ENCODE assay signal across 8 cellular contexts in genomic region chr12:6336079-6336858, GRCh38. TPM values are rescaled to one million over a fixed set of nuclear protein-coding genes. Genes with fewer than 3 reads are reported as not detected.
DNase-seq lines count a peak whose midpoint lies in the region; ATAC-seq, FAIRE-seq and TF ChIP-seq lines count a peak whose summit lies in the region.

No MANE protein-coding gene starts in this region.

- WGBS in SK-N-SH (ENCODE audit: low lambda C conversion rate) = 1% methylated on average over 11 of the region's 11 CpGs
- WGBS in K562 (ENCODE audit: insufficient coverage, low coverage, missing lambda C conversion rate) = 0% methylated on average over 3 of the region's 11 CpGs
- WGBS in prostate gland = under 1% methylated on average over 11 of the region's 11 CpGs

- H3K4me2 ChIP-seq in Karpas-422 (ENCODE audit: low read depth, low read length, poor library complexity, severe bottlenecking) (peak overlapping the region; percentile 18), SK-N-SH (peak overlapping the region; percentile 88), K562 (ENCODE audit: insufficient read depth, low read length) (peak overlapping the region; percentile 82)

- H3K4me3 ChIP-seq in Karpas-422 (ENCODE audit: low read length) (no peak overlapping the region), SK-N-SH (ENCODE audit: low read depth in 2 of 2, low read length in 1 of 2) (peak overlapping the region; percentile 31 to 57), K562 (peak overlapping the region; percentile 39), prostate gland (peak overlapping the region; percentile 22 to 30)

- no peak for TF ChIP-seq RAD21 in SK-N-SH (IDR thresholded peaks at IDR 0.05; ENCODE audit: low read length)
- no peak for TF ChIP-seq RAD21 in K562 (CRISPR knock-in tag; conservative IDR thresholded peaks at IDR 0.05 in 1 of 2, IDR thresholded peaks at IDR 0.05 in 1 of 2)

- H3K27ac ChIP-seq in Karpas-422 (ENCODE audit: low read length) = no peak overlapping the region
- H3K27ac ChIP-seq in SK-N-SH (ENCODE audit: low read depth in 2 of 2, low read length in 1 of 2) = peak overlapping the region; percentile 96 to 100
- H3K27ac ChIP-seq in K562 (ENCODE audit: extremely low read depth, low read depth, low read length) = peak overlapping the region; percentile 98
- peak overlapping the region; percentile 94 to 97 for H3K27ac ChIP-seq in prostate gland

- H3K27me3 ChIP-seq in Karpas-422 (ENCODE audit: low read length) (no peaks in the 10 kb centered on the region), SK-N-SH (ENCODE audit: insufficient read depth) (no peaks in the 10 kb centered on the region), K562 (ENCODE audit: control insufficient read depth in 2 of 2, insufficient read depth in 2 of 2, low read length in 2 of 2) (no peaks in the 10 kb centered on the region), prostate gland (replicated peaks; ENCODE audit: insufficient read depth) (no peaks in the 10 kb centered on the region)

- H3K79me2 ChIP-seq in Karpas-422 (ENCODE audit: low read length) (no peaks in the 10 kb centered on the region), SK-N-SH (ENCODE audit: insufficient read depth) (peaks cover 78% of the 10 kb centered on the region), K562 (ENCODE audit: control insufficient read depth, insufficient read depth, low read length) (peaks cover 64% of the 10 kb centered on the region)

- POLR2A ChIA-PET in GM10248 (lab: Yijun Ruan, JAX) (interaction anchor here (0.5 to 2.1 kb wide), 4 partner anchors 135 to 531 kb away, joined by 3 to 9 read pairs (median 6); partner anchors contain the start of genes GAPDH, TPI1 and VAMP1), SK-N-SH (lab: Yijun Ruan, JAX) (interaction anchor here (1.0 to 1.4 kb wide), 2 partner anchors 134 to 198 kb away, joined by 4 to 7 read pairs; partner anchors contain the start of genes GAPDH and VAMP1), K562 (lab: Yijun Ruan, JAX) (interaction anchor here (0.6 to 4.7 kb wide), 15 partner anchors 9 to 1717 kb away, joined by 3 to 38 read pairs (median 4); partner anchors contain the start of genes LTBR and VAMP1)

- ATAC-seq in K562 (peak; percentile 87), HG02973 (IDR thresholded peaks at IDR 0.05; ENCODE audit: unreplicated experiment) (no peak)

- FAIRE-seq in K562 (lab: Jason Lieb, UNC) = peak; percentile 98

- H3K9me3 ChIP-seq in Karpas-422 (ENCODE audit: low read length) (no peaks in the 10 kb centered on the region), SK-N-SH (no peaks in the 10 kb centered on the region), K562 (replicated peaks; ENCODE audit: control insufficient read depth, insufficient read depth, low read depth, low read length) (no peaks in the 10 kb centered on the region), prostate gland (no peaks in the 10 kb centered on the region)

- CTCF ChIA-PET in GM10248 (lab: Yijun Ruan, JAX) (interaction anchor here (0.9 to 3.7 kb wide), 15 partner anchors 9 to 276 kb away, joined by 3 to 24 read pairs (median 5); partner anchors contain the start of gene MRPL51), SK-N-SH (lab: Yijun Ruan, JAX) (interaction anchor here (0.6 to 2.5 kb wide), 6 partner anchors 49 to 348 kb away, joined by 3 to 10 read pairs (median 4); no protein-coding TSS in a partner anchor), K562 (lab: Yijun Ruan, JAX; ENCODE audit: low intra/inter-chr PET ratio) (interaction anchor here (0.6 to 2.1 kb wide), 2 partner anchors 129 to 378 kb away, joined by 3 to 9 read pairs; no protein-coding TSS in a partner anchor)

- H3K9ac ChIP-seq in Karpas-422 (ENCODE audit: low read length) (0 out of 2 replicates have a peak overlapping the region, but pooled peaks have one; percentile 19), SK-N-SH (peak overlapping the region; percentile 83), K562 (ENCODE audit: insufficient read depth in 1 of 2, low read depth in 2 of 2, low read length in 2 of 2) (peak overlapping the region; percentile 89 to 93)

- TF ChIP-seq POLR2A in K562 (conservative IDR thresholded peaks at IDR 0.05) = peak; percentile 81
- peak; percentile 69 for TF ChIP-seq POLR2A in prostate gland (IDR thresholded peaks at IDR 0.05)

- intact Hi-C loops in K562 (cut with micrococcal nuclease) (loop anchor here (5.0 kb wide), 1 partner anchor 136 kb away; the partner anchor contains the start of gene VAMP1), prostate gland (cut with DNase I) (loop anchor here (2.0 kb wide), 1 partner anchor 49 kb away; the partner anchor contains the start of gene LTBR)

- no peaks in the 10 kb centered on the region for H3K9me2 ChIP-seq in Karpas-422 (replicated peaks; ENCODE audit: insufficient read depth, low read length)
- H3K9me2 ChIP-seq in SK-N-SH = no peaks in the 10 kb centered on the region

- no peaks in the 10 kb centered on the region for H3K9me1 ChIP-seq in K562 (ENCODE audit: control insufficient read depth, insufficient read depth, low read length)

- H3K36me3 ChIP-seq in Karpas-422 (ENCODE audit: insufficient read depth, low read length) (no peaks in the 10 kb centered on the region), SK-N-SH (replicated peaks in 1 of 2; ENCODE audit: control insufficient read depth in 1 of 2, insufficient read depth in 2 of 2, low read length in 1 of 2) (peaks cover 20 to 23% of the 10 kb centered on the region in 2 experiments), K562 (ENCODE audit: control insufficient read depth, insufficient read depth, low read length) (peaks cover 47% of the 10 kb centered on the region; the same call in 2 of the 3 replicates), prostate gland (peaks cover 16 to 18% of the 10 kb centered on the region in 2 donors)

- H3K4me1 ChIP-seq in Karpas-422 (ENCODE audit: low read length) = peaks cover 19% of the 10 kb centered on the region
- peaks cover 52 to 71% of the 10 kb centered on the region in 2 experiments for H3K4me1 ChIP-seq in SK-N-SH (ENCODE audit: control insufficient read depth in 1 of 2, insufficient read depth in 2 of 2, low read depth in 1 of 2, low read length in 1 of 2)
- peaks cover 33 to 51% of the 10 kb centered on the region in 2 experiments for H3K4me1 ChIP-seq in K562 (replicated peaks in 1 of 2; ENCODE audit: control insufficient read depth in 2 of 2, insufficient read depth in 2 of 2, low read length in 2 of 2)
- peaks cover 40% of the 10 kb centered on the region for H3K4me1 ChIP-seq in prostate gland (replicated peaks)

- peak; percentile 63 for DNase-seq in GM10248 (ENCODE audit: extremely low spot score)
- DNase-seq in Karpas-422 = no peak
- DNase-seq in SK-N-SH = peak; percentile 74
- peak; percentile 78 to 95 (median 86) for DNase-seq in K562 (ENCODE audit: extremely low read depth in 1 of 4, low spot score in 3 of 4)
- peak; percentile 98 for DNase-seq in hepatic stellate cell (ENCODE audit: low spot score)
- peak; percentile 89 for DNase-seq in prostate gland (ENCODE audit: low spot score)
- DNase-seq in middle frontal gyrus (ENCODE audit: extremely low spot score, low spot score) = no peak

- TF ChIP-seq CTCF in GM10248 (IDR thresholded peaks at IDR 0.05; ENCODE audit: control extremely low read depth, extremely low read depth, low read depth, missing control alignments) (no peak), SK-N-SH (IDR thresholded peaks at IDR 0.05) (no peak), K562 (IDR thresholded peaks at IDR 0.05 in 2 of 3, conservative IDR thresholded peaks at IDR 0.05 in 1 of 3; ENCODE audit: insufficient read depth in 2 of 3, low read depth in 1 of 3, low read length in 3 of 3) (no peak), prostate gland (IDR thresholded peaks at IDR 0.05) (no peak)

- BruUV-seq in K562 (replicated peaks; lab: Mats Ljungman, UMichigan) = no TSS peak

- peaks cover 59% of the 10 kb centered on the region for H3F3A ChIP-seq in SK-N-SH (replicated peaks; ENCODE audit: insufficient read depth)

- in situ Hi-C loops in K562 (cut with MboI) = loop anchor here (5.0 kb wide), 1 partner anchor 36 kb away; no protein-coding TSS in a partner anchor

- TF ChIP-seq EP300 in SK-N-SH (IDR thresholded peaks at IDR 0.05; ENCODE audit: borderline replicate concordance in 1 of 2, low read depth in 1 of 2, low read length in 1 of 2) (peak; percentile 54 to 76; a peak in 2 of 4 replicates), K562 (IDR thresholded peaks at IDR 0.05; ENCODE audit: low read length) (peak; percentile 52)

- H2AFZ ChIP-seq in Karpas-422 (ENCODE audit: low read length) (0 out of 2 replicates have a peak overlapping the region, but pooled peaks have one; percentile 2), SK-N-SH (ENCODE audit: low read depth) (no peak overlapping the region), K562 (ENCODE audit: low read depth, low read length) (peak overlapping the region; percentile 79)

- H4K20me1 ChIP-seq in Karpas-422 (ENCODE audit: insufficient read depth, low read depth, low read length) = peaks cover 16% of the 10 kb centered on the region
- H4K20me1 ChIP-seq in SK-N-SH (ENCODE audit: insufficient read depth) = peaks cover 12% of the 10 kb centered on the region; the same call in 1 of the 2 replicates
- no peaks in the 10 kb centered on the region for H4K20me1 ChIP-seq in K562 (replicated peaks; ENCODE audit: control insufficient read depth, insufficient read depth, low read length)

RNA-seq across cellular contexts. Expression of gene TNFRSF1A, which starts 5.6 kb away (rescaled TPM):
- total RNA-seq in Karpas-422 (2014; rRNA removed; shearing (Covaris generic); ENCODE audit: low replicate concordance) = 0.72 TPM in 1 of 2 replicates, not detected in the other
- polyA plus RNA-seq in SK-N-SH (2012; rRNA removed) = 68.3 and 92.9 TPM in 2 replicates
- polyA plus RNA-seq in SK-N-SH (2012; cell fraction: cytosol; rRNA removed) = 86.7 and 93.2 TPM in 2 replicates
- polyA plus RNA-seq in SK-N-SH (2012; cell fraction: nucleus; rRNA removed) = 72.6 and 75.2 TPM in 2 replicates
- 73.3 and 150 TPM in 2 replicates for total RNA-seq in K562 (2011; cell fraction: chromatin; rRNA removed; ENCODE audit: low replicate concordance)
- 101 and 137 TPM in 2 replicates for total RNA-seq in K562 (2011; cell fraction: nucleolus; rRNA removed)
- total RNA-seq in K562 (2011; cell fraction: nucleoplasm; rRNA removed) = 118 and 145 TPM in 2 replicates
- total RNA-seq in K562 (2014; rRNA removed) = 34.6 and 43.5 TPM in 2 replicates
- 18.3 and 22.0 TPM in 2 replicates for total RNA-seq in K562 (2014; rRNA removed; fragmentation: Illumina TruSeq; extraction: Trizol)
- 31.1 and 33.0 TPM in 2 replicates for total RNA-seq in K562 (2015; rRNA removed; fragmentation: Illumina TruSeq; extraction: Trizol)
- total RNA-seq in K562 (2021) = 29.8 and 37.7 TPM in 2 replicates
- 27.2 and 30.0 TPM in 2 replicates for polyA plus RNA-seq in K562 (2011; rRNA removed)
- polyA plus RNA-seq in K562 (2011; cell fraction: cytosol; rRNA removed) = 26.1 and 32.9 TPM in 2 replicates
- 38.9 and 53.1 TPM in 2 replicates for polyA plus RNA-seq in K562 (2011; cell fraction: nucleus; rRNA removed)
- 28.5 and 42.0 TPM in 2 replicates for polyA plus RNA-seq in K562 (2012)
- polyA plus RNA-seq in K562 (2014; fragmentation: Illumina TruSeq; extraction: Trizol) = 38.2 and 57.7 TPM in 2 replicates
- under 1 TPM; 0.76 to 0.89 TPM for polyA plus RNA-seq in K562 (2014; fragmentation: Nextera tagmentation; extraction: Ambion mirVana)
- 22.0 and 22.5 TPM in 2 replicates for polyA plus RNA-seq in K562 (2014; rRNA removed)
- polyA minus RNA-seq in K562 (2011; rRNA and poly(A)+ RNA removed) = 31.2 and 34.3 TPM in 2 replicates
- polyA minus RNA-seq in K562 (2011; cell fraction: cytosol; rRNA and poly(A)+ RNA removed) = 42.9 and 43.0 TPM in 2 replicates
- 33.1 and 33.2 TPM in 2 replicates for polyA minus RNA-seq in K562 (2011; cell fraction: nucleus; rRNA and poly(A)+ RNA removed)
- total RNA-seq in prostate gland = 100 to 1,000 TPM in 1 of 2 donors, 10 to 100 TPM in 1; 91.1 to 168 TPM

RNA-seq across cellular contexts. Expression of gene PLEKHG6, which starts 25.8 kb away (rescaled TPM):
- total RNA-seq in Karpas-422 (2014; rRNA removed; shearing (Covaris generic); ENCODE audit: low replicate concordance) = not detected in 2 replicates
- 0.15 and 0.20 TPM in 2 replicates for polyA plus RNA-seq in SK-N-SH (2012; rRNA removed)
- polyA plus RNA-seq in SK-N-SH (2012; cell fraction: cytosol; rRNA removed) = 0.10 and 0.13 TPM in 2 replicates
- 0.27 and 0.68 TPM in 2 replicates for polyA plus RNA-seq in SK-N-SH (2012; cell fraction: nucleus; rRNA removed)
- 1.9 TPM in 1 of 2 replicates, not detected in the other for total RNA-seq in K562 (2011; cell fraction: chromatin; rRNA removed; ENCODE audit: low replicate concordance)
- total RNA-seq in K562 (2011; cell fraction: nucleolus; rRNA removed) = 0.50 and 0.92 TPM in 2 replicates
- 0.15 and 0.29 TPM in 2 replicates for total RNA-seq in K562 (2011; cell fraction: nucleoplasm; rRNA removed)
- 0.33 and 0.41 TPM in 2 replicates for total RNA-seq in K562 (2014; rRNA removed)
- total RNA-seq in K562 (2014; rRNA removed; fragmentation: Illumina TruSeq; extraction: Trizol) = 0.19 and 0.29 TPM in 2 replicates
- not detected in 2 replicates for total RNA-seq in K562 (2015; rRNA removed; fragmentation: Illumina TruSeq; extraction: Trizol)
- total RNA-seq in K562 (2021) = 0.86 and 1.2 TPM in 2 replicates
- 0.28 and 0.38 TPM in 2 replicates for polyA plus RNA-seq in K562 (2011; rRNA removed)
- 1.0 and 5.3 TPM in 2 replicates for polyA plus RNA-seq in K562 (2011; cell fraction: cytosol; rRNA removed)
- polyA plus RNA-seq in K562 (2011; cell fraction: nucleus; rRNA removed) = 0.24 and 0.26 TPM in 2 replicates
- 0.35 and 0.84 TPM in 2 replicates for polyA plus RNA-seq in K562 (2012)
- polyA plus RNA-seq in K562 (2014; fragmentation: Illumina TruSeq; extraction: Trizol) = 0.18 and 0.42 TPM in 2 replicates
- not detected for polyA plus RNA-seq in K562 (2014; fragmentation: Nextera tagmentation; extraction: Ambion mirVana)
- 0.22 and 0.54 TPM in 2 replicates for polyA plus RNA-seq in K562 (2014; rRNA removed)
- polyA minus RNA-seq in K562 (2011; rRNA and poly(A)+ RNA removed) = 0.09 and 0.18 TPM in 2 replicates
- not detected in 2 replicates for polyA minus RNA-seq in K562 (2011; cell fraction: cytosol; rRNA and poly(A)+ RNA removed)
- 0.33 and 0.81 TPM in 2 replicates for polyA minus RNA-seq in K562 (2011; cell fraction: nucleus; rRNA and poly(A)+ RNA removed)
- total RNA-seq in prostate gland = 1 to 10 TPM; 4.6 to 6.2 TPM

RNA-seq across cellular contexts. Expression of gene SCNN1A, which starts 39.1 kb away (rescaled TPM):
- not detected in 2 replicates for total RNA-seq in Karpas-422 (2014; rRNA removed; shearing (Covaris generic); ENCODE audit: low replicate concordance)
- polyA plus RNA-seq in SK-N-SH (2012; rRNA removed) (0.71 and 1.6 TPM in 2 replicates), K562 (2011; rRNA removed) (0.12 and 0.31 TPM in 2 replicates), K562 (2014; fragmentation: Illumina TruSeq; extraction: Trizol) (0.33 TPM in 1 of 2 replicates, not detected in the other), K562 (2014; fragmentation: Nextera tagmentation; extraction: Ambion mirVana) (under 1 TPM in 1 of 2 experiments, not detected in 1; 0.15 TPM), K562 (2014; rRNA removed) (not detected in 2 replicates)
- polyA plus RNA-seq in SK-N-SH (2012; cell fraction: cytosol; rRNA removed) = 0.97 and 0.98 TPM in 2 replicates
- 1.2 and 1.6 TPM in 2 replicates for polyA plus RNA-seq in SK-N-SH (2012; cell fraction: nucleus; rRNA removed)
- total RNA-seq in K562 (2011; cell fraction: chromatin; rRNA removed; ENCODE audit: low replicate concordance) = 0.23 and 0.32 TPM in 2 replicates
- not detected in 2 replicates for total RNA-seq in K562 (2011; cell fraction: nucleolus; rRNA removed)
- total RNA-seq in K562 (2011; cell fraction: nucleoplasm; rRNA removed) = not detected in 2 replicates
- total RNA-seq in K562 (2014; rRNA removed) (not detected in 2 replicates), K562 (2014; rRNA removed; fragmentation: Illumina TruSeq; extraction: Trizol) (not detected in 2 replicates), K562 (2015; rRNA removed; fragmentation: Illumina TruSeq; extraction: Trizol) (not detected in 2 replicates), K562 (2021) (0.34 and 0.49 TPM in 2 replicates), prostate gland (100 to 1,000 TPM; 128 to 211 TPM)
- polyA plus RNA-seq in K562 (2011; cell fraction: cytosol; rRNA removed) = 0.06 and 0.16 TPM in 2 replicates
- polyA plus RNA-seq in K562 (2011; cell fraction: nucleus; rRNA removed) = 0.18 and 0.58 TPM in 2 replicates
- polyA plus RNA-seq in K562 (2012) = 0.14 TPM in 1 of 2 replicates, not detected in the other
- 0.60 TPM in 1 of 2 replicates, not detected in the other for polyA minus RNA-seq in K562 (2011; rRNA and poly(A)+ RNA removed)
- polyA minus RNA-seq in K562 (2011; cell fraction: cytosol; rRNA and poly(A)+ RNA removed) = not detected in 2 replicates
- not detected in 2 replicates for polyA minus RNA-seq in K562 (2011; cell fraction: nucleus; rRNA and poly(A)+ RNA removed)

RNA-seq across cellular contexts. Expression of gene LTBR, which starts 47.7 kb away (rescaled TPM):
- total RNA-seq in Karpas-422 (2014; rRNA removed; shearing (Covaris generic); ENCODE audit: low replicate concordance) = not detected in 2 replicates
- polyA plus RNA-seq in SK-N-SH (2012; rRNA removed) (0.10 and 0.12 TPM in 2 replicates), K562 (2011; rRNA removed) (15.4 and 28.2 TPM in 2 replicates), K562 (2014; fragmentation: Illumina TruSeq; extraction: Trizol) (61.8 and 69.0 TPM in 2 replicates), K562 (2014; fragmentation: Nextera tagmentation; extraction: Ambion mirVana) (1 to 10 TPM in 1 of 2 experiments, under 1 TPM in 1; 0.96 to 1.7 TPM), K562 (2014; rRNA removed) (46.6 and 54.1 TPM in 2 replicates)
- 0.03 and 0.06 TPM in 2 replicates for polyA plus RNA-seq in SK-N-SH (2012; cell fraction: cytosol; rRNA removed)
- polyA plus RNA-seq in SK-N-SH (2012; cell fraction: nucleus; rRNA removed) = 0.32 and 0.73 TPM in 2 replicates
- total RNA-seq in K562 (2011; cell fraction: chromatin; rRNA removed; ENCODE audit: low replicate concordance) = 66.4 and 105 TPM in 2 replicates
- 71.7 and 95.4 TPM in 2 replicates for total RNA-seq in K562 (2011; cell fraction: nucleolus; rRNA removed)
- total RNA-seq in K562 (2011; cell fraction: nucleoplasm; rRNA removed) = 76.0 and 142 TPM in 2 replicates
- total RNA-seq in K562 (2014; rRNA removed) (43.2 and 68.2 TPM in 2 replicates), K562 (2014; rRNA removed; fragmentation: Illumina TruSeq; extraction: Trizol) (16.5 and 20.4 TPM in 2 replicates), K562 (2015; rRNA removed; fragmentation: Illumina TruSeq; extraction: Trizol) (31.9 and 35.3 TPM in 2 replicates), K562 (2021) (65.0 and 67.2 TPM in 2 replicates), prostate gland (100 to 1,000 TPM; 186 to 264 TPM)
- 23.6 and 45.6 TPM in 2 replicates for polyA plus RNA-seq in K562 (2011; cell fraction: cytosol; rRNA removed)
- polyA plus RNA-seq in K562 (2011; cell fraction: nucleus; rRNA removed) = 43.1 and 75.7 TPM in 2 replicates
- polyA plus RNA-seq in K562 (2012) = 42.3 and 70.3 TPM in 2 replicates
- 9.9 and 11.4 TPM in 2 replicates for polyA minus RNA-seq in K562 (2011; rRNA and poly(A)+ RNA removed)
- 17.1 and 33.1 TPM in 2 replicates for polyA minus RNA-seq in K562 (2011; cell fraction: cytosol; rRNA and poly(A)+ RNA removed)
- polyA minus RNA-seq in K562 (2011; cell fraction: nucleus; rRNA and poly(A)+ RNA removed) = 18.0 and 21.8 TPM in 2 replicates

Comparison
In these comparisons a context has a peak if more than half of its experiments do, and no peak if none do; other contexts are left out.
1. DNase-seq: peak in GM10248 (single experiment), SK-N-SH (single experiment), K562 (4 of 4), hepatic stellate cell (single experiment) and prostate gland (single experiment); none in Karpas-422 (single experiment) and middle frontal gyrus (single experiment).
2. H3K4me2 ChIP-seq: peak in every context shown above with its lines; median percentile 88 in SK-N-SH; 82 in K562; 18 in Karpas-422.
3. H3K9ac ChIP-seq: peak in every context shown above with its lines; median percentile 91 in K562; 83 in SK-N-SH; 19 in Karpas-422.
4. RNA of gene TNFRSF1A, which starts 5.6 kb away (total RNA-seq): 91.1 to 168 TPM in prostate gland and 18.3 to 150 TPM in K562; 0.72 TPM in Karpas-422; every median in the first group is over 10 times any median in the second.
5. RNA of gene SCNN1A, which starts 39.1 kb away (total RNA-seq): 128 to 211 TPM in prostate gland; not detected in Karpas-422 and 0.23 to 0.49 TPM in K562; every median in the first group is over 10 times any median in the second.